ENCODE assay signal across 15 cellular contexts in genomic region chr16:85524365-85524629, GRCh38.
DNase-seq lines count a peak whose midpoint lies in the region; ATAC-seq, FAIRE-seq and TF ChIP-seq lines count a peak whose summit lies in the region.
"Had no signal": no experiment of that assay in that cellular context is flagged by ENCODE, and none has a peak within 500 bp of the region (broad histone marks: within the 10 kb centered on the region; RNA-seq: fewer than 3 reads in every experiment).

No MANE protein-coding gene starts in this region.

- H2BK20ac ChIP-seq in H9 (ENCODE audit: low read depth, low read length, poor library complexity, severe bottlenecking): no peak overlapping the region

- WGBS in H9 (ENCODE audit: extremely low coverage, insufficient read length, low lambda C conversion rate): no CpG with 5 or more reads among the region's 8 CpGs

- H3K4me1 ChIP-seq in H9 (ENCODE audit: insufficient read depth, low read length) (no peaks in the 10 kb centered on the region; the same call in 1 of the 2 replicates), PC-3 (ENCODE audit: insufficient read depth, low read length) (peaks cover 27% of the 10 kb centered on the region), keratinocyte (ENCODE audit: control insufficient read depth, extremely low read depth, insufficient read depth, low read length) (peaks cover 34% of the 10 kb centered on the region)
- H3K4me1 ChIP-seq: SJSA1 had no signal

- H3K9me1 ChIP-seq in keratinocyte (ENCODE audit: control insufficient read depth, extremely low read depth, insufficient read depth, low read length): no peaks in the 10 kb centered on the region

- no peak overlapping the region for H2BK5ac ChIP-seq in H9 (ENCODE audit: insufficient read length, low read length)

- no peak overlapping the region for H2AK5ac ChIP-seq in H9 (ENCODE audit: insufficient read length, low read length)

- H2BK15ac ChIP-seq in H9 (ENCODE audit: low read depth, low read length): no peak overlapping the region

- no peaks in the 10 kb centered on the region; the same call in 1 of the 2 replicates for H3K27me3 Mint-ChIP-seq in H9 (ENCODE audit: low read depth)
- H3K27me3 Mint-ChIP-seq in activated CD8-positive, alpha-beta T cell treated with anti-CD3 and anti-CD28 coated beads for 36 hours: no peaks in the 10 kb centered on the region
- H3K27me3 Mint-ChIP-seq: activated CD4-positive, alpha-beta T cell treated with anti-CD3 and anti-CD28 coated beads, Interleukin-2, amount 10 ng/mL, durations not matched to agents 7 days and 5 days; CD4-positive, alpha-beta T cell had no signal

- no peak overlapping the region for H3K4me3 Mint-ChIP-seq in H9
- no peak overlapping the region for H3K4me3 Mint-ChIP-seq in activated CD8-positive, alpha-beta T cell treated with anti-CD3 and anti-CD28 coated beads for 36 hours
- H3K4me3 Mint-ChIP-seq: activated CD4-positive, alpha-beta T cell treated with anti-CD3 and anti-CD28 coated beads, Interleukin-2, amount 10 ng/mL, durations not matched to agents 7 days and 5 days; CD4-positive, alpha-beta T cell had no signal

- H3T11ph ChIP-seq in H9 (ENCODE audit: low read length): no peak overlapping the region

- peaks cover 0 to 4% (median 3%) of the 10 kb centered on the region in 3 experiments; a peak in 4 of 7 replicates for H3K36me3 Mint-ChIP-seq in H9 (ENCODE audit: insufficient read depth in 1 of 3, low read depth in 3 of 3)
- H3K36me3 Mint-ChIP-seq in activated CD8-positive, alpha-beta T cell treated with anti-CD3 and anti-CD28 coated beads for 36 hours (ENCODE audit: low read depth): no peaks in the 10 kb centered on the region

- CTCF ChIA-PET in PC-3 (lab: Charles Lee): no interaction called here
- CTCF ChIA-PET in activated CD8-positive, alpha-beta T cell treated with anti-CD3 and anti-CD28 coated beads for 36 hours (lab: Charles Lee): no interaction called here

- H3K36me3 ChIP-seq in PC-3 (ENCODE audit: low read depth, low read length) (no peaks in the 10 kb centered on the region), keratinocyte (ENCODE audit: control insufficient read depth in 2 of 2, extremely low read depth in 1 of 2, insufficient read depth in 2 of 2, low read length in 2 of 2) (no peaks in the 10 kb centered on the region)
- H3K36me3 ChIP-seq: SJSA1 had no signal

- H3K79me2 ChIP-seq in H9 (ENCODE audit: insufficient read depth, low read length) (no peaks in the 10 kb centered on the region), PC-3 (ENCODE audit: low read length) (no peaks in the 10 kb centered on the region), keratinocyte (ENCODE audit: control insufficient read depth, insufficient read depth, low read length) (no peaks in the 10 kb centered on the region)

- H3K4me1 Mint-ChIP-seq in H9: peaks cover 33 to 37% of the 10 kb centered on the region in 2 experiments
- H3K4me1 Mint-ChIP-seq in activated CD8-positive, alpha-beta T cell treated with anti-CD3 and anti-CD28 coated beads for 36 hours (ENCODE audit: low read depth): no peaks in the 10 kb centered on the region
- H3K4me1 Mint-ChIP-seq: activated CD4-positive, alpha-beta T cell treated with anti-CD3 and anti-CD28 coated beads, Interleukin-2, amount 10 ng/mL, durations not matched to agents 7 days and 5 days had no signal

- no peaks in the 10 kb centered on the region for H3K23me2 ChIP-seq in H9 (ENCODE audit: insufficient read length, low read depth, low read length, poor library complexity, severe bottlenecking)

- POLR2A ChIA-PET in PC-3 (lab: Charles Lee; ENCODE audit: unreplicated experiment): no interaction called here
- POLR2A ChIA-PET in activated CD8-positive, alpha-beta T cell treated with anti-CD3 and anti-CD28 coated beads for 36 hours (lab: Charles Lee): no interaction called here

- TF ChIP-seq CTCF in H9 (conservative IDR thresholded peaks at IDR 0.05) (no peak), PC-3 (conservative IDR thresholded peaks at IDR 0.05; ENCODE audit: low read depth, low read length) (no peak), keratinocyte (optimal IDR thresholded peaks at IDR 0.05 in 1 of 3, IDR thresholded peaks at IDR 0.05 in 1 of 3, conservative IDR thresholded peaks at IDR 0.05 in 1 of 3; ENCODE audit: extremely low read depth in 1 of 3, insufficient read depth in 2 of 3, low read length in 3 of 3) (no peak)
- TF ChIP-seq CTCF in activated CD8-positive, alpha-beta T cell treated with anti-CD3 and anti-CD28 coated beads for 36 hours (IDR thresholded peaks at IDR 0.05): no peak

- H3K4me2 ChIP-seq in H9 (ENCODE audit: insufficient read depth, insufficient read length, low read length) (no peak overlapping the region), PC-3 (ENCODE audit: low read length) (peak overlapping the region; percentile 22; the same call in 1 of the 2 replicates), keratinocyte (ENCODE audit: control insufficient read depth, extremely low read depth, insufficient read depth, low read depth, low read length) (peak overlapping the region; percentile 30)

- H3K18ac ChIP-seq in H9 (ENCODE audit: insufficient read length, low read depth, low read length): no peak overlapping the region

- H3F3A ChIP-seq in PC-3 (ENCODE audit: low read length, unreplicated experiment): no peaks in the 10 kb centered on the region

- no peak overlapping the region for H2BK120ac ChIP-seq in H9 (ENCODE audit: low read depth, low read length, poor library complexity, severe bottlenecking)

- H4K5ac ChIP-seq in H9 (ENCODE audit: insufficient read length, low read depth, low read length): no peak overlapping the region

- H3K79me1 ChIP-seq in H9 (ENCODE audit: insufficient read depth, low read depth, low read length, poor library complexity, severe bottlenecking): no peaks in the 10 kb centered on the region

- H3K4me3 ChIP-seq in PC-3 (ENCODE audit: low read length) (no peak overlapping the region), keratinocyte (ENCODE audit: control insufficient read depth in 2 of 3, extremely low read depth in 1 of 3, insufficient read depth in 2 of 3, low read depth in 1 of 3, low read length in 3 of 3) (no peak overlapping the region)
- H3K4me3 ChIP-seq: SJSA1 had no signal

- no peak overlapping the region for H3K23ac ChIP-seq in H9 (ENCODE audit: insufficient read length, low read depth, low read length)

- no peak overlapping the region for H3K27ac ChIP-seq in H9 (ENCODE audit: insufficient read length, low read depth, low read length)
- no peak overlapping the region for H3K27ac ChIP-seq in PC-3 (ENCODE audit: low read length)
- H3K27ac ChIP-seq in keratinocyte (ENCODE audit: control insufficient read depth, insufficient read depth, low read length): peak overlapping the region; percentile 1
- H3K27ac ChIP-seq in substantia nigra (ENCODE audit: low read depth, low read length, poor library complexity, severe bottlenecking): peak overlapping the region; percentile 30
- H3K27ac ChIP-seq: SJSA1 had no signal

- no peak overlapping the region; a peak in 1 of 7 replicates for H3K27ac Mint-ChIP-seq in H9
- no peak overlapping the region for H3K27ac Mint-ChIP-seq in activated CD8-positive, alpha-beta T cell treated with anti-CD3 and anti-CD28 coated beads for 36 hours
- H3K27ac Mint-ChIP-seq: activated CD4-positive, alpha-beta T cell treated with anti-CD3 and anti-CD28 coated beads, Interleukin-2, amount 10 ng/mL, durations not matched to agents 7 days and 5 days; CD4-positive, alpha-beta T cell had no signal

- no peak overlapping the region for H2AFZ ChIP-seq in H9 (ENCODE audit: low read length)
- no peak overlapping the region for H2AFZ ChIP-seq in PC-3 (ENCODE audit: low read length)
- H2AFZ ChIP-seq in keratinocyte (ENCODE audit: control insufficient read depth, low read length): peak overlapping the region; percentile 19

- no peak for ATAC-seq in PC-3
- ATAC-seq in activated CD8-positive, alpha-beta T cell treated with anti-CD3 and anti-CD28 coated beads for 36 hours: no peak

- intact Hi-C loops in PC-3 (cut with micrococcal nuclease): no loop called here
- intact Hi-C loops in activated CD8-positive, alpha-beta T cell treated with anti-CD3 and anti-CD28 coated beads for 36 hours (cut with micrococcal nuclease): no loop called here

- H3K9me3 ChIP-seq in H9 (ENCODE audit: control insufficient read depth, low read depth, low read length) (no peaks in the 10 kb centered on the region), PC-3 (ENCODE audit: low read length) (no peaks in the 10 kb centered on the region), keratinocyte (ENCODE audit: control insufficient read depth, low read depth, low read length) (no peaks in the 10 kb centered on the region)
- H3K9me3 ChIP-seq: SJSA1 had no signal

- 0 out of 2 replicates have a peak overlapping the region, but pooled peaks have one; percentile 12 for H3K14ac ChIP-seq in H9 (ENCODE audit: insufficient read depth, low read length)

- H2BK12ac ChIP-seq in H9 (ENCODE audit: insufficient read length, low read depth, low read length): no peak overlapping the region

- FAIRE-seq in keratinocyte (lab: Jason Lieb, UNC): no peak
- FAIRE-seq: frontal cortex, GM12892, urothelium cell line had no signal

- H3K9me3 Mint-ChIP-seq in H9: peaks cover 0 to 3% of the 10 kb centered on the region in 2 experiments; a peak in 2 of 5 replicates
- peaks cover 2% of the 10 kb centered on the region for H3K9me3 Mint-ChIP-seq in activated CD8-positive, alpha-beta T cell treated with anti-CD3 and anti-CD28 coated beads for 36 hours
- H3K9me3 Mint-ChIP-seq: activated CD4-positive, alpha-beta T cell treated with anti-CD3 and anti-CD28 coated beads, Interleukin-2, amount 10 ng/mL, durations not matched to agents 7 days and 5 days; CD4-positive, alpha-beta T cell had no signal

- H4K8ac ChIP-seq in H9 (replicated peaks; ENCODE audit: insufficient read length, low read depth, low read length): no peak overlapping the region

- H3K56ac ChIP-seq in H9 (ENCODE audit: insufficient read length, low read depth, low read length): no peak overlapping the region

- dilution Hi-C loops in keratinocyte (cut with MboI; ENCODE audit: extremely low pct_ligation_motif_present, low sequenced_read_pairs): no loop called here

- H4K20me1 ChIP-seq in H9 (ENCODE audit: control insufficient read depth, insufficient read depth, insufficient read length): no peaks in the 10 kb centered on the region
- no peaks in the 10 kb centered on the region for H4K20me1 ChIP-seq in PC-3 (ENCODE audit: low read length)
- no peaks in the 10 kb centered on the region for H4K20me1 ChIP-seq in keratinocyte (ENCODE audit: control insufficient read depth, extremely low read depth, insufficient read depth, low read length)

- H3K4ac ChIP-seq in H9 (ENCODE audit: low read depth, low read length): no peak overlapping the region

- DNase-seq in H9: no peak
- no peak for DNase-seq in PC-3
- no peak for DNase-seq in keratinocyte (ENCODE audit: low read depth, low spot score)
- no peak for DNase-seq in substantia nigra (lab: John Stamatoyannopoulos, UW)
- no peak for DNase-seq in amygdala (lab: John Stamatoyannopoulos, UW)
- DNase-seq in SKM-1 (lab: John Stamatoyannopoulos, UW; ENCODE audit: unreplicated experiment): no peak
- DNase-seq in activated CD8-positive, alpha-beta T cell treated with anti-CD3 and anti-CD28 coated beads for 36 hours: no peak
- DNase-seq: activated CD4-positive, alpha-beta T cell treated with anti-CD3 and anti-CD28 coated beads, Interleukin-2, amount 10 ng/mL, durations not matched to agents 7 days and 5 days; activated T-cell treated with anti-CD3 and anti-CD28 coated beads, Interleukin-2, amount 50 U/mL, for 48 hours; CD4-positive, alpha-beta T cell; stimulated activated CD4-positive, alpha-beta T cell treated with anti-CD3 and anti-CD28 coated beads, Interleukin-4, amount 100 ng/mL, for 4 hours had no signal

- H3K9ac ChIP-seq in H9 (ENCODE audit: extremely low read depth, insufficient read length, low read length) (no peak overlapping the region), PC-3 (ENCODE audit: low read length) (no peak overlapping the region), keratinocyte (ENCODE audit: control insufficient read depth, extremely low read depth, insufficient read depth, low read length) (peak overlapping the region; percentile 7)

- no peaks in the 10 kb centered on the region for H3K9me2 ChIP-seq in PC-3 (replicated peaks; ENCODE audit: low read length)

- H3K27me3 ChIP-seq in H9 (ENCODE audit: insufficient read depth, low read length) (no peaks in the 10 kb centered on the region), PC-3 (ENCODE audit: low read length) (no peaks in the 10 kb centered on the region), keratinocyte (ENCODE audit: control insufficient read depth, extremely low read depth, insufficient read depth, low read length) (peaks cover 4% of the 10 kb centered on the region)
- H3K27me3 ChIP-seq: SJSA1 had no signal

- BruUV-seq in PC-3 (replicated peaks; lab: Mats Ljungman, UMichigan): no TSS peak

- H4K91ac ChIP-seq in H9 (ENCODE audit: insufficient read length, low read depth, low read length): no peak overlapping the region

Comparison
In these comparisons a context has a peak if more than half of its experiments do, and no peak if none do; other contexts are left out.
1. H3K27ac ChIP-seq: peak in keratinocyte (single experiment) and substantia nigra (single experiment); none in H9 (single experiment) and PC-3 (single experiment).